Comparison of ENCODE assay signal across 8 cellular contexts in genomic region chr19:44207126-44207803, GRCh38. TPM values are rescaled to one million over a fixed set of nuclear protein-coding genes. Genes with fewer than 3 reads are reported as not detected.
DNase-seq lines count a peak whose midpoint lies in the region; ATAC-seq and TF ChIP-seq lines count a peak whose summit lies in the region.

No MANE protein-coding gene starts in this region.

- H3K36me3 ChIP-seq in A673 (ENCODE audit: insufficient read depth, low read length, poor library complexity, severe bottlenecking): no peaks in the 10 kb centered on the region
- no peaks in the 10 kb centered on the region for H3K36me3 ChIP-seq in kidney epithelial cell (ENCODE audit: control insufficient read depth, insufficient read depth, low read length)

- intact Hi-C loops in A673 (cut with micrococcal nuclease; ENCODE audit: unreplicated experiment): no loop called here

- no peaks in the 10 kb centered on the region for H3K4me1 ChIP-seq in A673 (ENCODE audit: insufficient read depth, low read length, poor library complexity, severe bottlenecking)

- TF ChIP-seq CTCF in A673 (conservative IDR thresholded peaks at IDR 0.05; ENCODE audit: low read depth, low read length): no peak
- no peak for TF ChIP-seq CTCF in kidney epithelial cell (IDR thresholded peaks at IDR 0.05; ENCODE audit: insufficient read depth, low read length, poor library complexity, severe bottlenecking)

- ATAC-seq in GM18867 (IDR thresholded peaks at IDR 0.05; ENCODE audit: unreplicated experiment) (peak; percentile 86), HG03108 (IDR thresholded peaks at IDR 0.05; ENCODE audit: unreplicated experiment) (peak; percentile 83)

- CTCF ChIA-PET in A673 (lab: Charles Lee): no interaction called here

- POLR2A ChIA-PET in A673 (lab: Charles Lee; ENCODE audit: low non-redundant PET): no interaction called here

- no TSS peak for BruUV-seq in A673 (replicated peaks; lab: Mats Ljungman, UMichigan)

- peak overlapping the region; percentile 85 for H3K27ac ChIP-seq in A673 (ENCODE audit: low read depth, low read length, poor library complexity, severe bottlenecking)
- peak overlapping the region; percentile 89 for H3K27ac ChIP-seq in cingulate gyrus (ENCODE audit: low read depth, low read length)

- H3K27me3 ChIP-seq in A673 (replicated peaks; ENCODE audit: insufficient read depth, low read depth, low read length, poor library complexity): no peaks in the 10 kb centered on the region
- H3K27me3 ChIP-seq in kidney epithelial cell (ENCODE audit: control insufficient read depth, insufficient read depth, low read length): no peaks in the 10 kb centered on the region

- peaks cover 16% of the 10 kb centered on the region for H3K9me3 ChIP-seq in A673 (ENCODE audit: low read depth, low read length, poor library complexity, severe bottlenecking)

- H3K4me3 ChIP-seq in A673 (ENCODE audit: low read depth, low read length, poor library complexity, severe bottlenecking) (peak overlapping the region; percentile 57), kidney epithelial cell (ENCODE audit: low read depth, low read length) (peak overlapping the region; percentile 76)

- DNase-seq in A673 (ENCODE audit: low spot score) (peak; percentile 98), NCI-H2227 (lab: John Stamatoyannopoulos, UW; ENCODE audit: unreplicated experiment) (peak; percentile 92), kidney epithelial cell (ENCODE audit: low read depth) (peak; percentile 76)
- peak; percentile 78 for DNase-seq in activated CD4-positive, alpha-beta T cell treated with anti-CD3 and anti-CD28 coated beads for 4 hours
- DNase-seq in stimulated activated CD4-positive, alpha-beta T cell treated with anti-CD3 and anti-CD28 coated beads, Interleukin-15, amount 100 ng/mL, for 24 hours: peak; percentile 86

RNA-seq across cellular contexts. Expression of gene ZNF227, which starts 5.1 kb away (rescaled TPM):
- total RNA-seq in A673 (2021): 31.6 and 34.3 TPM in 2 replicates
- total RNA-seq in kidney epithelial cell: 5.7 and 10.1 TPM in 2 replicates

RNA-seq across cellular contexts. Expression of gene ZNF226, which starts 42.4 kb away (rescaled TPM):
- 21.4 and 23.1 TPM in 2 replicates for total RNA-seq in A673 (2021)
- total RNA-seq in kidney epithelial cell: 11.2 and 26.8 TPM in 2 replicates

RNA-seq across cellular contexts. Expression of gene ZNF233, which starts 52.4 kb away (rescaled TPM):
- total RNA-seq in A673 (2021) (1.1 and 1.2 TPM in 2 replicates), kidney epithelial cell (0.14 and 0.38 TPM in 2 replicates)

Comparison
In these comparisons a context has a peak if more than half of its experiments do, and no peak if none do; other contexts are left out.
1. Peak in every context shown above with its lines: DNase-seq, ATAC-seq, H3K4me3 ChIP-seq and H3K27ac ChIP-seq.